ENCODE assay signal across 1 cellular context in genomic region chr2:3051266-3051665, GRCh38.
TF ChIP-seq lines count a peak whose summit lies in the region.

No MANE protein-coding gene starts in this region.

TF ChIP-seq in GM23338, 12 proteins besides CTCF, POLR2A, EP300 and RAD21 (continued from another document):
- TF ChIP-seq ZNF462 (CRISPR knock-in tag; IDR thresholded peaks at IDR 0.05) (no peak), EZH2phosphoT487 (IDR thresholded peaks at IDR 0.05; ENCODE audit: unreplicated experiment) (no peak), REST (IDR thresholded peaks at IDR 0.05; ENCODE audit: unreplicated experiment) (no peak), ZNF331 (CRISPR knock-in tag; IDR thresholded peaks at IDR 0.05; ENCODE audit: low read depth) (no peak), STAT1 (IDR thresholded peaks at IDR 0.05; ENCODE audit: unreplicated experiment) (no peak), JUNB (IDR thresholded peaks at IDR 0.05; ENCODE audit: unreplicated experiment) (no peak), POLR2AphosphoS5 (IDR thresholded peaks at IDR 0.05; ENCODE audit: low read depth) (no peak), ZNF114 (CRISPR knock-in tag; IDR thresholded peaks at IDR 0.05) (no peak), CREB1 (CRISPR knock-in tag; IDR thresholded peaks at IDR 0.05; ENCODE audit: low read depth) (no peak), NANOG (IDR thresholded peaks at IDR 0.05; ENCODE audit: borderline replicate concordance) (no peak)
